In the genomic region with DNA sequence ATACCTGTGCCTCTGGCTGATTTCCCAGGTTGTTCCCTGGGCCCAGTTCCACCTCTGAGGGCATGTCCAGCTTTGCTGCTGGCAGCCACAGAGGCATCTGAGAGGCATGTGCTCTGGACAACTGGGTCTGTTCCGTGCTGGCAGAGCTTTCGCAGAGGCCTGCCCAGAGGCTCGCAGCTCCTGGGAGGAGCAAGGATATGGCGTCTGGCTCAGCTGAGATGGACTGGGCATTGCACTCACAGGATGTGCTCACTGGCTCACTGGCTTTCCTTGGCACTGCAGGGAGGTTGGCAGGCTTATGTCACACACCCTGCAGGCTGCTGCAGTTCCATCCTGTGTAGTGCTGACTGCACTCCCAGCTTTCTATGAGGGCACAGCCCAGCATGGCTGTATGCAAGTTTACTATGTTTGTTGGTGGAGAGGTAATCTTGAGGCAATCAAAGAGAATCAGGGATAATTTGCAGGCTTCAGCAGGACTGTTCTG, we compare ENCODE assay signal across 10 cellular contexts.
DNase-seq lines count a peak whose midpoint lies in the region; ATAC-seq and TF ChIP-seq lines count a peak whose summit lies in the region.
"Had no signal": no experiment of that assay in that cellular context is flagged by ENCODE, and none has a peak within 500 bp of the region (broad histone marks: within the 10 kb centered on the region; RNA-seq: fewer than 3 reads in every experiment).

No MANE protein-coding gene starts in this region.

- TF ChIP-seq CTCF in activated CD8-positive, alpha-beta T cell treated with anti-CD3 and anti-CD28 coated beads for 36 hours (IDR thresholded peaks at IDR 0.05): no peak

- no peak for ATAC-seq in activated CD8-positive, alpha-beta T cell treated with anti-CD3 and anti-CD28 coated beads for 36 hours
- ATAC-seq: activated CD4-positive, CD25-positive, alpha-beta regulatory T cell treated with anti-CD3 and anti-CD28 coated beads, Interleukin-2, amount 50 U/mL, for 24 hours had no signal

- intact Hi-C loops in posterior cingulate gyrus (cut with DNase I): no loop called here
- intact Hi-C loops in activated CD8-positive, alpha-beta T cell treated with anti-CD3 and anti-CD28 coated beads for 36 hours (cut with micrococcal nuclease): no loop called here

- POLR2A ChIA-PET in activated CD8-positive, alpha-beta T cell treated with anti-CD3 and anti-CD28 coated beads for 36 hours (lab: Charles Lee): no interaction called here

- H3K4me3 Mint-ChIP-seq in activated CD8-positive, alpha-beta T cell treated with anti-CD3 and anti-CD28 coated beads for 36 hours: no peak overlapping the region
- H3K4me3 Mint-ChIP-seq: central memory CD8-positive, alpha-beta T cell had no signal

- H3K4me1 Mint-ChIP-seq in activated CD8-positive, alpha-beta T cell treated with anti-CD3 and anti-CD28 coated beads for 36 hours (ENCODE audit: low read depth): peaks cover 12% of the 10 kb centered on the region

- no peaks in the 10 kb centered on the region for H3K27me3 Mint-ChIP-seq in activated CD8-positive, alpha-beta T cell treated with anti-CD3 and anti-CD28 coated beads for 36 hours
- H3K27me3 Mint-ChIP-seq: central memory CD8-positive, alpha-beta T cell had no signal

- no peak overlapping the region for H3K27ac Mint-ChIP-seq in activated CD8-positive, alpha-beta T cell treated with anti-CD3 and anti-CD28 coated beads for 36 hours

- H3K36me3 Mint-ChIP-seq in activated CD8-positive, alpha-beta T cell treated with anti-CD3 and anti-CD28 coated beads for 36 hours (ENCODE audit: low read depth): no peaks in the 10 kb centered on the region

- DNase-seq in DMS153 treated with DMSO at 0.1 percent for 48 hours (lab: John Stamatoyannopoulos, UW; ENCODE audit: unreplicated experiment) (peak; percentile 85), NCI-H748 treated with DMSO at 0.1 percent for 48 hours (lab: John Stamatoyannopoulos, UW) (peak; percentile 75), foreskin melanocyte (peak; percentile 40), posterior cingulate gyrus (peak; percentile 45 to 94 (median 70)), RPMI8226 (no peak), HuH-7 (ENCODE audit: low spot score) (no peak)
- no peak for DNase-seq in activated CD4-positive, alpha-beta T cell treated with anti-CD3 and anti-CD28 coated beads for 4 hours
- no peak for DNase-seq in activated CD8-positive, alpha-beta T cell treated with anti-CD3 and anti-CD28 coated beads for 36 hours

- H3K9me3 Mint-ChIP-seq in activated CD8-positive, alpha-beta T cell treated with anti-CD3 and anti-CD28 coated beads for 36 hours: no peaks in the 10 kb centered on the region
- H3K9me3 Mint-ChIP-seq: central memory CD8-positive, alpha-beta T cell had no signal

- CTCF ChIA-PET in activated CD8-positive, alpha-beta T cell treated with anti-CD3 and anti-CD28 coated beads for 36 hours (lab: Charles Lee): interaction anchor here (0.6 kb wide), 1 partner anchor 99 kb away, joined by 3 read pairs; no protein-coding TSS in a partner anchor

Comparison
In these comparisons a context has a peak if more than half of its experiments do, and no peak if none do; other contexts are left out.
1. DNase-seq: peak in DMS153 treated with DMSO at 0.1 percent for 48 hours (single experiment), NCI-H748 treated with DMSO at 0.1 percent for 48 hours (single experiment), foreskin melanocyte (single experiment) and posterior cingulate gyrus (10 of 10); none in RPMI8226 (single experiment), activated CD4-positive, alpha-beta T cell treated with anti-CD3 and anti-CD28 coated beads for 4 hours (0 of 2), activated CD8-positive, alpha-beta T cell treated with anti-CD3 and anti-CD28 coated beads for 36 hours (single experiment) and HuH-7 (single experiment).